In the genomic region with DNA sequence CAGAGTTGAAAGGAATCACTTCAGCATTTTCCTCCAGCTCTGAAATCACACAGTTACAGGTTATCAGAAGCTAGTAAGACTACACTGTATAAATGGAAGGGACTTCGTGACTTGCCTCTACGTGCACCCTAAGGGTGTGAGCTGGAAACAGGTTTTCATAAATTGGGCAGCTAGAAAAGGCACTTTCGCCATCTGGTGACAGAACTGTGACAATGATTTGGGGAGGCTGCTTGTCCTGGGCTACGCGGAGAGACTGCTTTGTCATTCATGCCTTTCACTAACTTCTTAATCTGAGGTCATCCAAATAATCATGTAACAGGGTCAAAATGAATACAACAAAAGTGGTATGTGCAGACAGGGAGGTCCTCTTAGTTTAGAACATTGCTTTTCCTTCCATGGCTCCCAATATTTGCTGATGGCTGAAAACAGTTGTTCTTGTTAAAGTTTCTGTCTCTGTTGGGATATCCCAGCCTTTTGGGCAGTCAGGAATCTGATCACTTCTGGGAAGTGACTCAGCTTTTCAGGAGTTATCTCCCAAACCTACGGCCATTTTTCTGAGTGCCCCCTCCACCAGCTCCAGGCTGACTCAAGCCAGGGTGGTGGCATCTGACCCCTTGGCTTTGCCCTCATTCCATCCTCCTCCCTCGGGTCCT, we compare ENCODE assay signal across 7 cellular contexts. TPM values are rescaled to one million over a fixed set of nuclear protein-coding genes. Genes with fewer than 3 reads are reported as not detected.
A peak's percentile ranks its signal among the peaks of the same experiment; 100 is the strongest.
DNase-seq lines count a peak whose midpoint lies in the region; ATAC-seq and TF ChIP-seq lines count a peak whose summit lies in the region.

No MANE protein-coding gene starts in this region.

- no peaks in the 10 kb centered on the region for H3K4me1 ChIP-seq in Loucy (ENCODE audit: insufficient read depth, low read length, poor library complexity, severe bottlenecking)

- H3K36me3 Mint-ChIP-seq in T-helper 17 cell (ENCODE audit: low read depth), result no peaks in the 10 kb centered on the region

- peak; percentile 61 for DNase-seq in ecto neural progenitor cell (ENCODE audit: low spot score)
- DNase-seq in renal cortical epithelial cell (ENCODE audit: low read depth), result peak; percentile 18
- no peak for DNase-seq in T-helper 17 cell
- no peak for DNase-seq in amniotic stem cell (lab: John Stamatoyannopoulos, UW)

- no peaks in the 10 kb centered on the region for H3F3A ChIP-seq in Loucy (ENCODE audit: low read depth)

- TF ChIP-seq CTCF in Loucy (conservative IDR thresholded peaks at IDR 0.05; ENCODE audit: low read length), result peak; percentile 57

- H4K20me1 ChIP-seq in Loucy (ENCODE audit: insufficient read depth, low read length, poor library complexity, severe bottlenecking), result no peaks in the 10 kb centered on the region

- H3K4me1 Mint-ChIP-seq in T-helper 17 cell, result no peaks in the 10 kb centered on the region

- no peak overlapping the region for H3K4me2 ChIP-seq in Loucy (ENCODE audit: low read depth, low read length, poor library complexity, severe bottlenecking)

- H3K9ac ChIP-seq in Loucy (ENCODE audit: low read depth, low read length, poor library complexity, severe bottlenecking), result no peak overlapping the region

- H3K9me2 ChIP-seq in Loucy (replicated peaks; ENCODE audit: low read depth, low read length), result no peaks in the 10 kb centered on the region

- no peak overlapping the region for H3K27ac Mint-ChIP-seq in T-helper 17 cell

- ATAC-seq in GM18508 (IDR thresholded peaks at IDR 0.05; ENCODE audit: insufficient read depth, unreplicated experiment) (peak; percentile 80), GM21825 (IDR thresholded peaks at IDR 0.05; ENCODE audit: unreplicated experiment) (peak; percentile 52), T-helper 17 cell (no peak)

- H3K4me3 ChIP-seq in Loucy (ENCODE audit: low read length, poor library complexity, severe bottlenecking), result no peak overlapping the region

- H3K36me3 ChIP-seq in Loucy (ENCODE audit: insufficient read depth, low read length), result no peaks in the 10 kb centered on the region

- no peak overlapping the region for H3K4me3 Mint-ChIP-seq in T-helper 17 cell

- no peaks in the 10 kb centered on the region for H3K27me3 Mint-ChIP-seq in T-helper 17 cell

- no peaks in the 10 kb centered on the region for H3K9me3 ChIP-seq in Loucy (ENCODE audit: insufficient read depth, low read depth, low read length)
- peaks cover 2% of the 10 kb centered on the region for H3K9me3 ChIP-seq in T-helper 17 cell (ENCODE audit: control insufficient read depth, low read length, poor library complexity, severe bottlenecking)

- no peaks in the 10 kb centered on the region for H3K27me3 ChIP-seq in Loucy (ENCODE audit: insufficient read depth, low read length, poor library complexity, severe bottlenecking)

- peak overlapping the region; percentile 33; the same call in 1 of the 2 replicates for H2AFZ ChIP-seq in Loucy (ENCODE audit: low read length)

- no peaks in the 10 kb centered on the region for H3K79me2 ChIP-seq in Loucy (ENCODE audit: insufficient read depth, low read length)

RNA-seq across cellular contexts. Expression of gene VWC2, which starts 17.8 kb away (rescaled TPM):
- not detected in 2 replicates for total RNA-seq in renal cortical epithelial cell
- not detected for total RNA-seq in T-helper 17 cell

Comparison
In these comparisons a context has a peak if more than half of its experiments do, and no peak if none do; other contexts are left out.
1. DNase-seq: peak in ecto neural progenitor cell (single experiment) and renal cortical epithelial cell (single experiment); none in T-helper 17 cell (0 of 3) and amniotic stem cell (single experiment).